Comparison of ENCODE assay signal across 8 cellular contexts in the genomic region with DNA sequence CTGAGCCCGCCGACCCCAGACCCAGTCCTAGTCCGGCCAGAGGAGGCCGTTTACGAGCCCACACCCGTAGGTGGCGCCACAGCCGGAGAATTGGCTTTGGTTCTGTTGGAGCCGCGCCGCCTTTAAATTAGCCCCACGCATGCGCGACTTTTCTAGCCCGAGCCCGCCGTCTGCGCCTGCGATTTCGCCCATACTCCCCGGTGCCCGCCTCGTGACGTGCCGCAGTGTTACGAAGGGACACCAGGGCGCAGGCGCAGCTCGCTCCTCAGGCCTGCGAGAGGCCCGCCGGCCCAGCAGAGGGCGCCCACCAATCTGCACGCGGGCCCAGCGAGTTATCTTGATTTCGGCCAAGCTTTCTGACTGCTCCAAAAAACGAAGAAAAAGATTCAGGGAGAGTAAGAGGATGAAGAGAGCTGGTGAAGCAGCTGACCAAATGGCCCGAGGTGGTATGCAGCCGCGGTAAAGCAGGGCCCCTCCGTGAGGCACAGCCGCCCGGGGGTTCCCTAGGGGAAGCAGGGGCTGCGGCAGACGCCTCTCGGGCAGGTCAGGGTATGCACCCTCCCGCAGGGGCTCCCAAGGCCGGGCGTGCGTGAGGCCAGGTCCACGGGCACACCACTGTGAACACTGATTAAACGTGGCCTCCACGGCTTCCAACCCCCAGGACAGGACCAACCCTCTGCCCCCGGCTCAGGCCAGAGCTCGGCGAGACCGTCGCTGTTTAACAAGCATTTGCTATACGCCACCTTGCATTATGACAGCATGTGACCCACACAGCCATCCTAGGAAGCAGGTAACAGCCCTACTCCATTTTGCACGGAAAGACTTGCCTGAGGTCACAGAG. TPM values are rescaled to one million over a fixed set of nuclear protein-coding genes. Genes with fewer than 3 reads are reported as not detected.
DNase-seq lines count a peak whose midpoint lies in the region; ATAC-seq and TF ChIP-seq lines count a peak whose summit lies in the region.

No MANE protein-coding gene starts in this region.

- H3F3A ChIP-seq in DOHH2 (ENCODE audit: control insufficient read depth, insufficient read depth): peaks cover 17% of the 10 kb centered on the region

- peak overlapping the region; percentile 77 for H3K4me2 ChIP-seq in DOHH2 (ENCODE audit: low read length)
- H3K4me2 ChIP-seq in Karpas-422 (ENCODE audit: low read depth, low read length, poor library complexity, severe bottlenecking): peak overlapping the region; percentile 85

- peaks cover 21% of the 10 kb centered on the region for H3K4me1 ChIP-seq in DOHH2 (ENCODE audit: control insufficient read depth, low read length)
- peaks cover 25% of the 10 kb centered on the region for H3K4me1 ChIP-seq in Karpas-422 (ENCODE audit: low read length)

- peak overlapping the region; percentile 45 for H3K27ac ChIP-seq in DOHH2 (ENCODE audit: low read depth, low read length)
- peak overlapping the region; percentile 48 for H3K27ac ChIP-seq in Karpas-422 (ENCODE audit: low read length)

- peak overlapping the region; percentile 91 for H3K4me3 ChIP-seq in DOHH2 (ENCODE audit: low read length)
- H3K4me3 ChIP-seq in Karpas-422 (ENCODE audit: low read length): peak overlapping the region; percentile 83
- H3K4me3 ChIP-seq in fibroblast of the aortic adventitia (ENCODE audit: low read depth, low read length): peak overlapping the region; percentile 88

- no peaks in the 10 kb centered on the region for H3K27me3 Mint-ChIP-seq in activated T-helper 2 cell treated with anti-CD3 and anti-CD28 coated beads, Interferon-gamma antibody, Interleukin-2, Interleukin-4, amounts not matched to agents 10 μg/mL and 5 μg/mL and 100 μg/mL, durations not matched to agents 14 hours and 24 hours and 36 hours (ENCODE audit: low read depth)
- no peaks in the 10 kb centered on the region for H3K27me3 Mint-ChIP-seq in nephron (ENCODE audit: low read depth)
- H3K27me3 Mint-ChIP-seq in stimulated activated naive CD8-positive, alpha-beta T cell treated with anti-CD3 and anti-CD28 coated beads, Interleukin-15, Interleukin-2, amounts not matched to agents 100 ng/mL and 50 ng/mL, for 24 hours: no peaks in the 10 kb centered on the region

- DNase-seq in Karpas-422: peak; percentile 99
- DNase-seq in RPMI7951 (ENCODE audit: low read depth): peak; percentile 88
- peak; percentile 99 for DNase-seq in activated T-helper 2 cell treated with anti-CD3 and anti-CD28 coated beads, Interferon-gamma antibody, Interleukin-2, Interleukin-4, amounts not matched to agents 10 μg/mL and 5 μg/mL and 100 μg/mL, durations not matched to agents 14 hours and 24 hours and 36 hours (ENCODE audit: low spot score)
- DNase-seq in fibroblast of the aortic adventitia (ENCODE audit: low read depth): peak; percentile 94

- peaks cover 30% of the 10 kb centered on the region for H3K79me2 ChIP-seq in DOHH2 (ENCODE audit: control insufficient read depth, low read length)
- peaks cover 26% of the 10 kb centered on the region for H3K79me2 ChIP-seq in Karpas-422 (ENCODE audit: low read length)

- H3K27ac Mint-ChIP-seq in activated T-helper 2 cell treated with anti-CD3 and anti-CD28 coated beads, Interferon-gamma antibody, Interleukin-2, Interleukin-4, amounts not matched to agents 10 μg/mL and 5 μg/mL and 100 μg/mL, durations not matched to agents 14 hours and 24 hours and 36 hours: peak overlapping the region; percentile 84
- peak overlapping the region; percentile 80 to 95 (median 94) for H3K27ac Mint-ChIP-seq in nephron
- peak overlapping the region; percentile 94 for H3K27ac Mint-ChIP-seq in stimulated activated naive CD8-positive, alpha-beta T cell treated with anti-CD3 and anti-CD28 coated beads, Interleukin-15, Interleukin-2, amounts not matched to agents 100 ng/mL and 50 ng/mL, for 24 hours

- intact Hi-C loops in activated T-helper 2 cell treated with anti-CD3 and anti-CD28 coated beads, Interferon-gamma antibody, Interleukin-2, Interleukin-4, amounts not matched to agents 10 μg/mL and 5 μg/mL and 100 μg/mL, durations not matched to agents 14 hours and 24 hours and 36 hours (cut with micrococcal nuclease): loop anchor here (1.0 to 2.0 kb wide), 5 partner anchors 33 to 262 kb away; a partner anchor contains a TSS

- H3K27me3 ChIP-seq in DOHH2 (ENCODE audit: control insufficient read depth, low read length) (no peaks in the 10 kb centered on the region), Karpas-422 (ENCODE audit: low read length) (no peaks in the 10 kb centered on the region)

- peaks cover 31% of the 10 kb centered on the region for H3K4me1 Mint-ChIP-seq in activated T-helper 2 cell treated with anti-CD3 and anti-CD28 coated beads, Interferon-gamma antibody, Interleukin-2, Interleukin-4, amounts not matched to agents 10 μg/mL and 5 μg/mL and 100 μg/mL, durations not matched to agents 14 hours and 24 hours and 36 hours (ENCODE audit: low read depth)
- H3K4me1 Mint-ChIP-seq in nephron: peaks cover 22% of the 10 kb centered on the region
- H3K4me1 Mint-ChIP-seq in stimulated activated naive CD8-positive, alpha-beta T cell treated with anti-CD3 and anti-CD28 coated beads, Interleukin-15, Interleukin-2, amounts not matched to agents 100 ng/mL and 50 ng/mL, for 24 hours (ENCODE audit: low read depth): peaks cover 45% of the 10 kb centered on the region

- H3K9me3 ChIP-seq in DOHH2 (ENCODE audit: control insufficient read depth, insufficient read depth, low read length) (no peaks in the 10 kb centered on the region), Karpas-422 (ENCODE audit: low read length) (no peaks in the 10 kb centered on the region)

- H3K36me3 Mint-ChIP-seq in activated T-helper 2 cell treated with anti-CD3 and anti-CD28 coated beads, Interferon-gamma antibody, Interleukin-2, Interleukin-4, amounts not matched to agents 10 μg/mL and 5 μg/mL and 100 μg/mL, durations not matched to agents 14 hours and 24 hours and 36 hours (ENCODE audit: low read depth): peaks cover 46% of the 10 kb centered on the region
- peaks cover 32% of the 10 kb centered on the region for H3K36me3 Mint-ChIP-seq in nephron (ENCODE audit: low read depth)
- H3K36me3 Mint-ChIP-seq in stimulated activated naive CD8-positive, alpha-beta T cell treated with anti-CD3 and anti-CD28 coated beads, Interleukin-15, Interleukin-2, amounts not matched to agents 100 ng/mL and 50 ng/mL, for 24 hours (ENCODE audit: low read depth): peaks cover 49% of the 10 kb centered on the region

- peak overlapping the region; percentile 59; the same call in 1 of the 2 replicates for H2AFZ ChIP-seq in Karpas-422 (ENCODE audit: low read length)

- H3K9me3 Mint-ChIP-seq in activated T-helper 2 cell treated with anti-CD3 and anti-CD28 coated beads, Interferon-gamma antibody, Interleukin-2, Interleukin-4, amounts not matched to agents 10 μg/mL and 5 μg/mL and 100 μg/mL, durations not matched to agents 14 hours and 24 hours and 36 hours: no peaks in the 10 kb centered on the region
- no peaks in the 10 kb centered on the region for H3K9me3 Mint-ChIP-seq in nephron
- H3K9me3 Mint-ChIP-seq in stimulated activated naive CD8-positive, alpha-beta T cell treated with anti-CD3 and anti-CD28 coated beads, Interleukin-15, Interleukin-2, amounts not matched to agents 100 ng/mL and 50 ng/mL, for 24 hours: no peaks in the 10 kb centered on the region

- TF ChIP-seq CTCF in DOHH2 (IDR thresholded peaks at IDR 0.05; ENCODE audit: low read depth, low read length, poor library complexity, severe bottlenecking): peak; percentile 94
- TF ChIP-seq CTCF in fibroblast of the aortic adventitia (IDR thresholded peaks at IDR 0.05; ENCODE audit: insufficient read depth, low read length): peak; percentile 87
- TF ChIP-seq CTCF in nephron (IDR thresholded peaks at IDR 0.05; ENCODE audit: unreplicated experiment in 3 of 3): peak in 2 of 3 experiments; percentile 88 to 96

- H3K36me3 ChIP-seq in DOHH2 (ENCODE audit: control insufficient read depth, low read length) (peaks cover 59% of the 10 kb centered on the region), Karpas-422 (ENCODE audit: insufficient read depth, low read length) (peaks cover 12% of the 10 kb centered on the region; the same call in 1 of the 2 replicates)

- peak overlapping the region; percentile 84 for H3K9ac ChIP-seq in Karpas-422 (ENCODE audit: low read length)

- H4K20me1 ChIP-seq in DOHH2 (ENCODE audit: control insufficient read depth, insufficient read depth, low read depth, low read length) (no peaks in the 10 kb centered on the region), Karpas-422 (ENCODE audit: insufficient read depth, low read depth, low read length) (no peaks in the 10 kb centered on the region)

- ATAC-seq in GM21786 (IDR thresholded peaks at IDR 0.05; ENCODE audit: unreplicated experiment): peak; percentile 90

- H3K9me2 ChIP-seq in DOHH2 (replicated peaks; ENCODE audit: control insufficient read depth, low read length) (no peaks in the 10 kb centered on the region), Karpas-422 (replicated peaks; ENCODE audit: insufficient read depth, low read length) (no peaks in the 10 kb centered on the region)

- peak overlapping the region; percentile 86 for H3K4me3 Mint-ChIP-seq in activated T-helper 2 cell treated with anti-CD3 and anti-CD28 coated beads, Interferon-gamma antibody, Interleukin-2, Interleukin-4, amounts not matched to agents 10 μg/mL and 5 μg/mL and 100 μg/mL, durations not matched to agents 14 hours and 24 hours and 36 hours (ENCODE audit: low read depth)
- peak overlapping the region; percentile 95 to 96 (median 96) for H3K4me3 Mint-ChIP-seq in nephron
- peak overlapping the region; percentile 96 for H3K4me3 Mint-ChIP-seq in stimulated activated naive CD8-positive, alpha-beta T cell treated with anti-CD3 and anti-CD28 coated beads, Interleukin-15, Interleukin-2, amounts not matched to agents 100 ng/mL and 50 ng/mL, for 24 hours

RNA-seq across cellular contexts. Expression of a gene that starts 32.8 kb away (rescaled TPM):
- total RNA-seq in Karpas-422 (2014; rRNA removed; shearing (Covaris generic); ENCODE audit: low replicate concordance): 164 and 176 TPM in 2 replicates
- total RNA-seq in RPMI7951 (2014; rRNA removed; shearing (Covaris generic)): 423 and 449 TPM in 2 replicates
- 212 and 217 TPM in 2 replicates for total RNA-seq in activated T-helper 2 cell treated with anti-CD3 and anti-CD28 coated beads, Interferon-gamma antibody, Interleukin-2, Interleukin-4, amounts not matched to agents 10 μg/mL and 5 μg/mL and 100 μg/mL, durations not matched to agents 14 hours and 24 hours and 36 hours
- 147 and 341 TPM in 2 replicates for total RNA-seq in fibroblast of the aortic adventitia (ENCODE audit: low replicate concordance)

Comparison
In these comparisons a context has a peak if more than half of its experiments do, and no peak if none do; other contexts are left out.
1. Peak in every context shown above with its lines: DNase-seq, ATAC-seq, H3K4me3 ChIP-seq and H3K27ac ChIP-seq.